In genomic region chr5:176416123-176416924, GRCh38 we compare ENCODE assay signal across 8 cellular contexts. TPM values are rescaled to one million over a fixed set of nuclear protein-coding genes. Genes with fewer than 3 reads are reported as not detected.
DNase-seq lines count a peak whose midpoint lies in the region; ATAC-seq, FAIRE-seq and TF ChIP-seq lines count a peak whose summit lies in the region.

A gene with protein sequence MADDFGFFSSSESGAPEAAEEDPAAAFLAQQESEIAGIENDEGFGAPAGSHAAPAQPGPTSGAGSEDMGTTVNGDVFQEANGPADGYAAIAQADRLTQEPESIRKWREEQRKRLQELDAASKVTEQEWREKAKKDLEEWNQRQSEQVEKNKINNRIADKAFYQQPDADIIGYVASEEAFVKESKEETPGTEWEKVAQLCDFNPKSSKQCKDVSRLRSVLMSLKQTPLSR (minus strand): TSS chr5:176416539. CDS start chr5:176416363, 176 bp downstream.

- H3K4me1 ChIP-seq in CD8-positive, alpha-beta memory T cell (ENCODE audit: insufficient read depth, low read length): peaks cover 25% of the 10 kb centered on the region
- peaks cover 0 to 3% (median 0%) of the 10 kb centered on the region in 4 experiments; a peak in 4 of 7 replicates for H3K4me1 ChIP-seq in H1 (replicated peaks in 1 of 4; ENCODE audit: control insufficient read depth in 3 of 4, insufficient read depth in 4 of 4, low read length in 3 of 4)
- peaks cover 30% of the 10 kb centered on the region for H3K4me1 ChIP-seq in mesenchymal stem cell (ENCODE audit: control insufficient read depth, insufficient read depth, low read depth, low read length)

- H3K79me1 ChIP-seq in H1 (ENCODE audit: low read depth, low read length): no peaks in the 10 kb centered on the region
- peaks cover 21% of the 10 kb centered on the region for H3K79me1 ChIP-seq in mesenchymal stem cell (replicated peaks; ENCODE audit: low read length, poor library complexity, severe bottlenecking)

- H4K8ac ChIP-seq in H1 (ENCODE audit: extremely low read depth, insufficient read depth, low read length) (peak within 1 kb of the TSS; percentile 90; the same call in 1 of the 2 replicates), mesenchymal stem cell (ENCODE audit: low read length) (peak within 1 kb of the TSS; percentile 93)

- H3K36me3 Mint-ChIP-seq in CD8-positive, alpha-beta memory T cell: peaks cover 0 to 7% (median 2%) of the 10 kb centered on the region in 3 donors

- H2AFZ ChIP-seq in H1 (ENCODE audit: low read length) (peak within 1 kb of the TSS; percentile 73), mesenchymal stem cell (ENCODE audit: low read depth, low read length) (peak within 1 kb of the TSS; percentile 90)

- POLR2A ChIA-PET in CD8-positive, alpha-beta memory T cell (lab: Charles Lee): interaction anchor here (0.5 to 2.2 kb wide), 8 partner anchors 31 to 180 kb away, joined by 3 to 24 read pairs (median 6); partner anchors contain the start of genes FAF2 and RNF44
- POLR2A ChIA-PET in H1 (lab: Charles Lee; ENCODE audit: partially characterized antibody): interaction anchor here (0.9 to 1.7 kb wide), 9 partner anchors 9 to 133 kb away, joined by 3 to 9 read pairs (median 4); partner anchors contain the start of genes FAF2, KIAA1191, NOP16 and RNF44

- H4K20me1 ChIP-seq in H1 (replicated peaks in 1 of 2; ENCODE audit: control insufficient read depth in 1 of 2, insufficient read depth in 2 of 2, low read length in 2 of 2): peaks cover 0 to 2% of the 10 kb centered on the region in 2 experiments

- H3K9ac ChIP-seq in H1 (replicated peaks in 1 of 4; ENCODE audit: extremely low read depth in 1 of 4, low read depth in 3 of 4, low read length in 3 of 4): peak within 1 kb of the TSS in 3 of 4 experiments; percentile 48 to 72 (median 62); a peak in 4 of 7 replicates
- peak within 1 kb of the TSS; percentile 93 for H3K9ac ChIP-seq in mesenchymal stem cell (ENCODE audit: low read length)

- H3K9me3 Mint-ChIP-seq in CD8-positive, alpha-beta memory T cell: no peaks in the 10 kb centered on the region

- H3K4me3 ChIP-seq in CD8-positive, alpha-beta memory T cell (ENCODE audit: low read length): peak within 1 kb of the TSS; percentile 82
- H3K4me3 ChIP-seq in H1 (ENCODE audit: extremely low read depth in 1 of 4, insufficient read depth in 2 of 4, low read depth in 3 of 4, low read length in 4 of 4) (peak within 1 kb of the TSS; percentile 40 to 77 (median 70)), mesenchymal stem cell (ENCODE audit: insufficient read depth in 1 of 2, low read depth in 1 of 2, low read length in 2 of 2) (peak within 1 kb of the TSS; percentile 88 to 89)

- FAIRE-seq in H1 (lab: Jason Lieb, UNC): no peak

- TF ChIP-seq POLR2A in H1 (IDR thresholded peaks at IDR 0.05; ENCODE audit: control extremely low read depth in 1 of 2, low read depth in 2 of 2, low read length in 2 of 2): no peak

- H2BK12ac ChIP-seq in H1 (ENCODE audit: low read depth, low read length) (no peak within 1 kb of the TSS), mesenchymal stem cell (ENCODE audit: low read length in 2 of 2) (peak within 1 kb of the TSS; percentile 66 to 84)

- ATAC-seq in GM19395 (IDR thresholded peaks at IDR 0.05; ENCODE audit: unreplicated experiment) (peak; percentile 87), HG03558 (IDR thresholded peaks at IDR 0.05; ENCODE audit: extremely low read depth, unreplicated experiment) (peak; percentile 86)

- H3K27ac ChIP-seq in CD8-positive, alpha-beta memory T cell (ENCODE audit: low read depth, low read length): peak within 1 kb of the TSS; percentile 71
- no peak within 1 kb of the TSS; the same call in 1 of the 2 replicates for H3K27ac ChIP-seq in H1 (ENCODE audit: low read depth, low read length)
- H3K27ac ChIP-seq in mesenchymal stem cell (ENCODE audit: low read length, poor library complexity, severe bottlenecking): peak within 1 kb of the TSS; percentile 10

- H3K4ac ChIP-seq in H1 (replicated peaks; ENCODE audit: insufficient read length, low read depth, low read length) (no peak within 1 kb of the TSS), mesenchymal stem cell (ENCODE audit: low read depth in 1 of 2, low read length in 2 of 2) (peak within 1 kb of the TSS in 1 of 2 experiments; percentile 79)

- H3K4me2 ChIP-seq in H1 (ENCODE audit: insufficient read depth in 1 of 2, low read depth in 2 of 2, low read length in 2 of 2) (peak within 1 kb of the TSS; percentile 63 to 73), mesenchymal stem cell (ENCODE audit: low read length, poor library complexity, severe bottlenecking) (peak within 1 kb of the TSS; percentile 80)

- H3K27me3 Mint-ChIP-seq in CD8-positive, alpha-beta memory T cell: no peaks in the 10 kb centered on the region

- peak; percentile 59 to 84 (median 76) for TF ChIP-seq CTCF in H1 (IDR thresholded peaks at IDR 0.05; ENCODE audit: control extremely low read depth in 1 of 3, insufficient read depth in 1 of 3, low read depth in 1 of 3, low read length in 3 of 3)

- H3K14ac ChIP-seq in H1 (ENCODE audit: insufficient read length): no peak within 1 kb of the TSS
- H3K14ac ChIP-seq in mesenchymal stem cell (ENCODE audit: low read length in 2 of 2): peak within 1 kb of the TSS; percentile 36 to 84

- H2BK120ac ChIP-seq in H1 (replicated peaks; ENCODE audit: low read depth, low read length) (no peak within 1 kb of the TSS), mesenchymal stem cell (ENCODE audit: low read depth, low read length) (peak within 1 kb of the TSS; percentile 92)

- no peak within 1 kb of the TSS for H2BK5ac ChIP-seq in H1 (ENCODE audit: low read depth, low read length)
- peak within 1 kb of the TSS; percentile 63 for H2BK5ac ChIP-seq in mesenchymal stem cell (ENCODE audit: low read depth, low read length, poor library complexity, severe bottlenecking)

- peaks cover 40 to 50% (median 42%) of the 10 kb centered on the region in 3 donors for H3K4me1 Mint-ChIP-seq in CD8-positive, alpha-beta memory T cell

- H3K27me3 ChIP-seq in CD8-positive, alpha-beta memory T cell (ENCODE audit: insufficient read depth, low read length, poor library complexity, severe bottlenecking): no peaks in the 10 kb centered on the region
- peaks cover 0 to 11% (median 9%) of the 10 kb centered on the region in 4 experiments; a peak in 6 of 7 replicates for H3K27me3 ChIP-seq in H1 (replicated peaks in 1 of 4; ENCODE audit: control insufficient read depth in 3 of 4, extremely low read depth in 1 of 4, insufficient read depth in 3 of 4, low read length in 3 of 4)
- peaks cover 0 to 15% of the 10 kb centered on the region in 2 experiments for H3K27me3 ChIP-seq in mesenchymal stem cell (ENCODE audit: control insufficient read depth in 1 of 2, insufficient read depth in 1 of 2, low read length in 2 of 2)

- H3K18ac ChIP-seq in H1 (ENCODE audit: extremely low read depth, low read length) (0 out of 2 replicates have a peak within 1 kb of the TSS, but pooled peaks have one; percentile 24), mesenchymal stem cell (ENCODE audit: low read depth in 1 of 2, low read length in 2 of 2) (peak within 1 kb of the TSS; percentile 90 to 96)

- peak within 1 kb of the TSS; percentile 46; the same call in 1 of the 2 replicates for H2BK15ac ChIP-seq in H1 (ENCODE audit: low read length)
- peak within 1 kb of the TSS; percentile 67 for H2BK15ac ChIP-seq in mesenchymal stem cell (ENCODE audit: low read depth, poor library complexity, severe bottlenecking)

- no peaks in the 10 kb centered on the region for H3K79me2 ChIP-seq in H1 (ENCODE audit: control insufficient read depth in 1 of 2, insufficient read depth in 2 of 2, low read length in 2 of 2)

- no peaks in the 10 kb centered on the region for H3K9me3 ChIP-seq in CD8-positive, alpha-beta memory T cell (ENCODE audit: low read length)
- H3K9me3 ChIP-seq in H1 (ENCODE audit: insufficient read depth in 2 of 2, low read depth in 1 of 2, low read length in 1 of 2): peaks cover 3 to 10% of the 10 kb centered on the region in 2 experiments; a peak in 1 of 4 replicates
- H3K9me3 ChIP-seq in mesenchymal stem cell (ENCODE audit: control insufficient read depth, low read length): no peaks in the 10 kb centered on the region

- H4K5ac ChIP-seq in H1 (ENCODE audit: insufficient read length, low read depth, low read length): no peak within 1 kb of the TSS

- no peaks in the 10 kb centered on the region for H3K36me3 ChIP-seq in CD8-positive, alpha-beta memory T cell (ENCODE audit: insufficient read depth, low read length)
- H3K36me3 ChIP-seq in H1 (ENCODE audit: control insufficient read depth in 2 of 4, insufficient read depth in 4 of 4, low read length in 3 of 4): no peaks in the 10 kb centered on the region
- H3K36me3 ChIP-seq in mesenchymal stem cell (ENCODE audit: control insufficient read depth in 1 of 2, insufficient read depth in 2 of 2, low read depth in 1 of 2, low read length in 2 of 2): peaks cover 0 to 5% of the 10 kb centered on the region in 2 experiments

- H3K56ac ChIP-seq in H1 (replicated peaks; ENCODE audit: insufficient read length, low read depth, low read length): no peak within 1 kb of the TSS

- no peak within 1 kb of the TSS for H3K23ac ChIP-seq in H1 (ENCODE audit: insufficient read length)
- H3K23ac ChIP-seq in mesenchymal stem cell (ENCODE audit: low read length in 2 of 2): peak within 1 kb of the TSS in 1 of 2 experiments; percentile 75

- H2AK5ac ChIP-seq in H1 (ENCODE audit: low read depth, low read length) (no peak within 1 kb of the TSS), mesenchymal stem cell (ENCODE audit: low read length, severe bottlenecking) (peak within 1 kb of the TSS; percentile 59)

- 3% methylated on average over 77 of the region's 99 CpGs; no CpG with 5 or more reads in 1 of the 2 experiments for WGBS in H1 (ENCODE audit: extremely low coverage in 1 of 2, insufficient coverage in 1 of 2, insufficient read length in 1 of 2, insufficient replicate concordance in 2 of 2, low coverage in 1 of 2, low lambda C conversion rate in 2 of 2, missing lambda C conversion rate in 1 of 2), 2 experiments
- 2% methylated on average over 61 of the region's 99 CpGs for WGBS in mesenchymal stem cell

- peak within 1 kb of the TSS; percentile 81 to 96 (median 93) for H3K27ac Mint-ChIP-seq in CD8-positive, alpha-beta memory T cell

- peak; percentile 68 to 91 for TF ChIP-seq RAD21 in H1 (IDR thresholded peaks at IDR 0.05 in 1 of 2, conservative IDR thresholded peaks at IDR 0.05 in 1 of 2; ENCODE audit: low read depth in 2 of 2, low read length in 2 of 2)

- DNase-seq in CD8-positive, alpha-beta memory T cell: peak; percentile 82 to 93 (median 90)
- peak; percentile 81 to 92 for DNase-seq in NOMO-1 (lab: John Stamatoyannopoulos, UW; ENCODE audit: unreplicated experiment in 2 of 2)
- peak; percentile 74 to 83 (median 77) for DNase-seq in activated CD8-positive, alpha-beta memory T cell treated with anti-CD3 and anti-CD28 coated beads for 48 hours (ENCODE audit: low read depth in 2 of 3, low spot score in 2 of 3)
- DNase-seq in H1 (ENCODE audit: low read depth in 1 of 2, low spot score in 2 of 2): peak; percentile 70 to 85
- peak; percentile 80 for DNase-seq in mesenchymal stem cell
- DNase-seq in stimulated activated CD8-positive, alpha-beta memory T cell treated with anti-CD3 and anti-CD28 coated beads, Interleukin-12 subunit alpha, Interleukin-12 subunit beta, amount 100 ng/mL, for 4 hours (ENCODE audit: low read depth): peak; percentile 90

- peak within 1 kb of the TSS; percentile 34; the same call in 1 of the 2 replicates for H2BK20ac ChIP-seq in H1 (ENCODE audit: low read length)

- H3K4me3 Mint-ChIP-seq in CD8-positive, alpha-beta memory T cell: peak within 1 kb of the TSS; percentile 81 to 92 (median 89)

- no peak within 1 kb of the TSS for H4K91ac ChIP-seq in H1 (replicated peaks; ENCODE audit: insufficient read length, low read length)
- H4K91ac ChIP-seq in mesenchymal stem cell (ENCODE audit: low read length): peak within 1 kb of the TSS; percentile 75

- CTCF ChIA-PET in CD8-positive, alpha-beta memory T cell (lab: Charles Lee): interaction anchor here (0.6 to 4.9 kb wide), 31 partner anchors 9 to 244 kb away, joined by 3 to 67 read pairs (median 4); partner anchors contain the start of genes FAF2, RNF44 and TSPAN17
- CTCF ChIA-PET in H1 (lab: Charles Lee; ENCODE audit: partially characterized antibody): interaction anchor here (0.7 to 3.3 kb wide), 12 partner anchors 10 to 686 kb away, joined by 3 to 22 read pairs (median 4); partner anchors contain the start of gene FAF2

- H3K23me2 ChIP-seq in H1 (ENCODE audit: low read depth, low read length): no peaks in the 10 kb centered on the region; the same call in 1 of the 2 replicates

- peak in 1 of 2 experiments; percentile 49; a peak in 1 of 3 replicates for TF ChIP-seq EP300 in H1 (IDR thresholded peaks at IDR 0.05; ENCODE audit: borderline replicate concordance in 1 of 2, low read depth in 2 of 2, low read length in 2 of 2)

RNA-seq across cellular contexts. Expression of the gene that starts here (rescaled TPM):
- total RNA-seq in CD8-positive, alpha-beta memory T cell: 10 to 100 TPM; 62.0 to 66.4 TPM
- 96.3 TPM for polyA plus RNA-seq in CD8-positive, alpha-beta memory T cell
- total RNA-seq in H1 (2021; fragmentation: NEBNext Ultra II Directional; extraction: Animal tissue kit (Norgen Biotek cat#: 25700)): 25.9 and 29.2 TPM in 2 replicates
- polyA plus RNA-seq in H1 (2011; rRNA removed): 34.9 and 47.7 TPM in 2 replicates
- 41.4 TPM for polyA plus RNA-seq in H1 (2011; cell fraction: cytosol; rRNA removed)
- 28.8 TPM for polyA plus RNA-seq in H1 (2011; cell fraction: nucleus; rRNA removed)
- polyA plus RNA-seq in H1 (2012, experiment 1 of 2): 22.6 to 32.6 TPM (median 26.8 TPM) in 4 replicates
- polyA plus RNA-seq in H1 (2012, experiment 2 of 2): 30.9 TPM
- 25.5 TPM for polyA plus RNA-seq in H1 (2013, experiment 1 of 2)
- polyA plus RNA-seq in H1 (2013, experiment 2 of 2): 28.5 TPM
- polyA minus RNA-seq in H1 (2011; rRNA and poly(A)+ RNA removed): 7.8 and 8.5 TPM in 2 replicates
- 19.6 TPM for polyA minus RNA-seq in H1 (2011; cell fraction: cytosol; rRNA and poly(A)+ RNA removed)
- polyA minus RNA-seq in H1 (2011; cell fraction: nucleus; rRNA and poly(A)+ RNA removed): 7.8 TPM
- polyA plus RNA-seq in mesenchymal stem cell (2013, experiment 1 of 2): 85.7 TPM
- polyA plus RNA-seq in mesenchymal stem cell (2013, experiment 2 of 2): 88.1 TPM
